28 cellular contexts compared by ENCODE assay signal in genomic region chr20:46212876-46213275, GRCh38.
"Had no signal": no experiment of that assay in that cellular context is flagged by ENCODE, and none has a peak within 500 bp of the region (broad histone marks: within the 10 kb centered on the region; RNA-seq: fewer than 3 reads in every experiment).

No MANE protein-coding gene starts in this region.

- H3K27me3 ChIP-seq: body of pancreas had no signal

- ATAC-seq: activated CD4-positive, CD25-positive, alpha-beta regulatory T cell treated with anti-CD3 and anti-CD28 coated beads, Interleukin-2, amount 50 U/mL, for 24 hours; activated CD8-positive, alpha-beta T cell treated with anti-CD3 and anti-CD28 coated beads for 36 hours; activated T-cell treated with anti-CD3 and anti-CD28 coated beads, Interleukin-2, amount 50 U/mL, for 4 hours; activated T-helper 17 cell treated with anti-CD3 and anti-CD28 coated beads, Interleukin-2, amount 50 U/mL, for 72 hours; body of pancreas; effector memory CD8-positive, alpha-beta T cell; foreskin keratinocyte; gastroesophageal sphincter; heart right ventricle had no signal

- DNase-seq: activated B cell treated with CpG ODN at 0.5 μM for 24 hours; activated CD4-positive, alpha-beta T cell treated with anti-CD3 and anti-CD28 coated beads for 48 hours; activated CD4-positive, alpha-beta T cell treated with anti-CD3 and anti-CD28 coated beads, Interleukin-2, amount 50 U/mL, for 1 hour; activated CD4-positive, alpha-beta T cell treated with anti-CD3 and anti-CD28 coated beads, Interleukin-2, amount 50 U/mL, for 48 hours; activated CD8-positive, alpha-beta memory T cell treated with anti-CD3 and anti-CD28 coated beads for 24 hours; activated CD8-positive, alpha-beta T cell treated with anti-CD3 and anti-CD28 coated beads for 36 hours; activated effector memory CD4-positive, alpha-beta T cell treated with Interleukin-2 at 50 U/mL for 16 hours; activated gamma-delta T cell treated with Interleukin-2 at 50 U/mL for 16 hours; activated naive CD4-positive, alpha-beta T cell treated with anti-CD3 and anti-CD28 coated beads, Interleukin-2, amount 50 U/mL, for 16 hours; activated naive CD4-positive, alpha-beta T cell treated with Interleukin-2 at 50 U/mL for 16 hours; activated T-cell treated with anti-CD3 and anti-CD28 coated beads, Interleukin-2, amount 50 U/mL, for 4 hours; amniotic stem cell; anterior cingulate cortex; body of pancreas; caudate nucleus; cortex of kidney; dermis blood vessel endothelial cell; effector CD4-positive, alpha-beta T cell; effector memory CD8-positive, alpha-beta T cell; erythroblast; foreskin keratinocyte; heart right ventricle; T-helper 9 cell; WERI-Rb-1 had no signal

- H3K4me3 ChIP-seq: body of pancreas, esophagus muscularis mucosa, gastroesophageal sphincter, heart right ventricle had no signal

- H3K9me3 ChIP-seq: body of pancreas, esophagus muscularis mucosa, gastroesophageal sphincter, heart right ventricle had no signal

- H3K4me1 ChIP-seq: body of pancreas, foreskin keratinocyte had no signal

- H3K27ac ChIP-seq: body of pancreas, esophagus muscularis mucosa, foreskin keratinocyte, gastroesophageal sphincter, heart right ventricle had no signal

- H3K36me3 ChIP-seq: esophagus muscularis mucosa, gastroesophageal sphincter, heart right ventricle, WERI-Rb-1 had no signal
